Comparison of ENCODE assay signal across 29 cellular contexts in the genomic region with DNA sequence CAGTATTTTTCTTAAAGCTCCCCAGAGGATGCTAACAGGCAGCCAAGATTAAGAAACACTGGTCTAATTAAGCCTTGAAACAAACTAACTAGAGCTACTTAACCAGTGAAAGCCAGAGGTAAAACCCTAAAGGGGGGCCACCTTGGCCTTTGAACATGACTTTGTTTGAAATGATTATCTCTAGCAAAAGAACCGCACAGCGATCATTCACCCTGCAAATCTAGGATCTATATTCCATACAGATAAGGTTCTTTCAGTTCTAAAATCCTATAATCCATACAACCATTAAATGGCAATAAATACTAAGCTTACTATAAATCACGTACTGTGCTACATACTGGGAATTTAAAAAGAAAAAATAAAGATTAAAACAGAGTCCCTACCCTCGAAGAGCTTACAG.
"Had no signal": no experiment of that assay in that cellular context is flagged by ENCODE, and none has a peak within 500 bp of the region (broad histone marks: within the 10 kb centered on the region; RNA-seq: fewer than 3 reads in every experiment).

No MANE protein-coding gene starts in this region.

- ATAC-seq: gastrocnemius medialis; heart left ventricle; left cardiac atrium; left lung; naive thymus-derived CD4-positive, alpha-beta T cell; psoas muscle; right cardiac atrium; stimulated activated effector memory CD8-positive, alpha-beta T cell treated with anti-CD3 and anti-CD28 coated beads, Interleukin-12 subunit alpha, Interleukin-12 subunit beta, amount 100 ng/mL, for 72 hours had no signal

- DNase-seq: colonic mucosa; effector CD8-positive, alpha-beta T cell; esophagus squamous epithelium; gastrocnemius medialis; heart left ventricle; hippocampal formation; left cardiac atrium; left lung; midbrain; naive thymus-derived CD4-positive, alpha-beta T cell; nucleus accumbens; ovary; posterior cingulate gyrus; psoas muscle; right cardiac atrium; stimulated activated CD4-positive, alpha-beta T cell treated with anti-CD3 and anti-CD28 coated beads, Interleukin-2, amount 100 ng/mL, for 24 hours; stimulated activated CD4-positive, alpha-beta T cell treated with anti-CD3 and anti-CD28 coated beads, Interleukin-4, amount 100 ng/mL, for 24 hours; stimulated activated naive CD4-positive, alpha-beta T cell treated with Interleukin-2 at 50 U/mL for 16 hours; stomach; testis; tibial artery; upper lobe of left lung had no signal

- H3K4me1 Mint-ChIP-seq: central memory CD8-positive, alpha-beta T cell; naive thymus-derived CD4-positive, alpha-beta T cell; stimulated activated effector memory CD8-positive, alpha-beta T cell treated with anti-CD3 and anti-CD28 coated beads, Interleukin-12 subunit alpha, Interleukin-12 subunit beta, amount 100 ng/mL, for 72 hours had no signal

- H3K4me3 Mint-ChIP-seq: central memory CD8-positive, alpha-beta T cell; dendritic cell treated with granulocyte-macrophage colony-stimulating factor and Interleukin-4, amounts not matched to agents 40 ng/mL and 50 ng/mL, for 4 days; naive thymus-derived CD4-positive, alpha-beta T cell; nephron; stimulated activated effector memory CD8-positive, alpha-beta T cell treated with anti-CD3 and anti-CD28 coated beads, Interleukin-12 subunit alpha, Interleukin-12 subunit beta, amount 100 ng/mL, for 72 hours had no signal

- H3K27ac ChIP-seq: colonic mucosa, esophagus squamous epithelium, gastrocnemius medialis, heart left ventricle, left lung, ovary, psoas muscle, stomach, testis, tibial artery, upper lobe of left lung had no signal

- H3K27me3 ChIP-seq: colonic mucosa, esophagus squamous epithelium, gastrocnemius medialis, heart left ventricle, left lung, ovary, stomach, testis, tibial artery, upper lobe of left lung had no signal

- FAIRE-seq: endothelial cell of umbilical vein, islet of Langerhans had no signal

- H3K27ac Mint-ChIP-seq: dendritic cell treated with granulocyte-macrophage colony-stimulating factor and Interleukin-4, amounts not matched to agents 40 ng/mL and 50 ng/mL, for 4 days; naive thymus-derived CD4-positive, alpha-beta T cell; stimulated activated effector memory CD8-positive, alpha-beta T cell treated with anti-CD3 and anti-CD28 coated beads, Interleukin-12 subunit alpha, Interleukin-12 subunit beta, amount 100 ng/mL, for 72 hours had no signal

- H3K36me3 ChIP-seq: colonic mucosa, esophagus squamous epithelium, gastrocnemius medialis, heart left ventricle, left lung, ovary, stomach, tibial artery, upper lobe of left lung had no signal

- H3K36me3 Mint-ChIP-seq: naive thymus-derived CD4-positive, alpha-beta T cell; stimulated activated effector memory CD8-positive, alpha-beta T cell treated with anti-CD3 and anti-CD28 coated beads, Interleukin-12 subunit alpha, Interleukin-12 subunit beta, amount 100 ng/mL, for 72 hours had no signal

- H3K4me1 ChIP-seq: colonic mucosa had no signal

- H3K4me3 ChIP-seq: colonic mucosa, esophagus squamous epithelium, gastrocnemius medialis, heart left ventricle, left lung, ovary, psoas muscle, skin epidermis, stomach, testis, tibial artery, upper lobe of left lung had no signal

- H3K9me3 ChIP-seq: colonic mucosa, esophagus squamous epithelium, gastrocnemius medialis, heart left ventricle, left lung, ovary, psoas muscle, stomach, testis, tibial artery, upper lobe of left lung had no signal

- H3K9me3 Mint-ChIP-seq: central memory CD8-positive, alpha-beta T cell; dendritic cell treated with granulocyte-macrophage colony-stimulating factor and Interleukin-4, amounts not matched to agents 40 ng/mL and 50 ng/mL, for 4 days; naive thymus-derived CD4-positive, alpha-beta T cell; nephron; stimulated activated effector memory CD8-positive, alpha-beta T cell treated with anti-CD3 and anti-CD28 coated beads, Interleukin-12 subunit alpha, Interleukin-12 subunit beta, amount 100 ng/mL, for 72 hours had no signal
